In genomic region chr9:115694014-115694413, GRCh38 we compare ENCODE assay signal across 8 cellular contexts.
DNase-seq lines count a peak whose midpoint lies in the region; ATAC-seq and TF ChIP-seq lines count a peak whose summit lies in the region.

No MANE protein-coding gene starts in this region.

- H3K4me1 ChIP-seq in adipocyte (ENCODE audit: control insufficient read depth, insufficient read depth, low read length), result peaks cover 48% of the 10 kb centered on the region
- H3K4me1 ChIP-seq in BE2C, result no peaks in the 10 kb centered on the region

- H3K9me3 ChIP-seq in adipocyte (ENCODE audit: control insufficient read depth, low read length) (no peaks in the 10 kb centered on the region), BE2C (no peaks in the 10 kb centered on the region)

- H3K4me3 ChIP-seq in adipocyte (ENCODE audit: low read length) (no peak overlapping the region), BE2C (ENCODE audit: low read depth, low read length) (no peak overlapping the region)

- H3K27me3 ChIP-seq in adipocyte (replicated peaks; ENCODE audit: control insufficient read depth, insufficient read depth, low read length) (no peaks in the 10 kb centered on the region), BE2C (no peaks in the 10 kb centered on the region)

- no peaks in the 10 kb centered on the region for H3K36me3 ChIP-seq in adipocyte (ENCODE audit: control insufficient read depth, insufficient read depth, low read length, severe bottlenecking)
- H3K36me3 ChIP-seq in BE2C, result no peaks in the 10 kb centered on the region

- TF ChIP-seq CTCF in 22Rv1 (IDR thresholded peaks at IDR 0.05) (peak; percentile 36), BE2C (IDR thresholded peaks at IDR 0.05; ENCODE audit: low read depth, low read length) (no peak)

- H3K27ac ChIP-seq in 22Rv1, result no peak overlapping the region

- H3K9ac ChIP-seq in adipocyte (ENCODE audit: low read length), result peak overlapping the region; percentile 39

- no peak for TF ChIP-seq POLR2A in GM18505 (IDR thresholded peaks at IDR 0.05; ENCODE audit: borderline replicate concordance, extremely low read depth, insufficient read depth, insufficient read length)

- no peak for ATAC-seq in GM18505 (IDR thresholded peaks at IDR 0.05; ENCODE audit: unreplicated experiment)

- DNase-seq in HPDE6-E6E7 (ENCODE audit: extremely low spot score) (peak; percentile 11), adipocyte (ENCODE audit: low read depth) (peak; percentile 96), iPS DF 19.7 (ENCODE audit: low read depth, low spot score) (peak; percentile 45), NCI-H446 treated with DMSO at 0.1 percent for 48 hours (lab: John Stamatoyannopoulos, UW) (no peak), BE2C (no peak), retina (no peak)

Comparison
In these comparisons a context has a peak if more than half of its experiments do, and no peak if none do; other contexts are left out.
1. DNase-seq: peak in HPDE6-E6E7 (single experiment), adipocyte (single experiment) and iPS DF 19.7 (single experiment); none in NCI-H446 treated with DMSO at 0.1 percent for 48 hours (single experiment), BE2C (single experiment) and retina (single experiment).